In the genomic region with DNA sequence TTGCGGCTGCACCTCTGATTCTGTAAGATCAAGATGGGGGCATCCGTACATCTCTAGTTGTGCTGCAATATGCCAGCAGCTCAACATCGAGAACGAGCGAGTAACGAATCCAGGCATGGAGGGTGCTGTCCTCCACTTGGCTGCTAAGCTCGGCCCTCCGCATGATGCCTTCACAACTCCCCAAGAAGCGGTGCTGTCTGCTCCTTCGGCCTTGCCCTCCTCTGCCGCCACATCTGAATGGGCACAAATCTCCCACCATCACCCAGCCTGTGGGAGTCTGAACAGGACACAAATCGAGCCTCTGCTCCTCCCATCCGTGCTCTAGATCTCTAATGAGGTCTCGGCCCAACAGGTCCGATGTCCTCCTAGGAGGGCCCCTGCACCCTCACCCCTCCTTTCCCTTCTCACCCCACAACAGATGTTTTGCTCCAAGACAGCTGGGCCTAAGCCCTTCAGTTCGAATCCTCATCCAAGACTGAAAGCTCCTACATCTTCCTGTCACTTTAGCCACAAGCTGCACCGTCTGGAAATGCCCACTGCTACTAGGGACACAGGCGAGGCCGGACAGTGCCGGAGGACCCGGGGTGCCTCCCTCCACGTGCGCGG, we compare ENCODE assay signal across 8 cellular contexts.
DNase-seq lines count a peak whose midpoint lies in the region; ATAC-seq, FAIRE-seq and TF ChIP-seq lines count a peak whose summit lies in the region.

No MANE protein-coding gene starts in this region.

- peaks cover 47% of the 10 kb centered on the region for H3K36me3 Mint-ChIP-seq in activated CD8-positive, alpha-beta T cell treated with anti-CD3 and anti-CD28 coated beads for 36 hours (ENCODE audit: low read depth)

- no peaks in the 10 kb centered on the region for H3K27me3 Mint-ChIP-seq in activated CD8-positive, alpha-beta T cell treated with anti-CD3 and anti-CD28 coated beads for 36 hours

- CTCF ChIA-PET in activated CD8-positive, alpha-beta T cell treated with anti-CD3 and anti-CD28 coated beads for 36 hours (lab: Charles Lee): no interaction called here

- POLR2A ChIA-PET in activated CD8-positive, alpha-beta T cell treated with anti-CD3 and anti-CD28 coated beads for 36 hours (lab: Charles Lee): interaction anchor here (0.7 to 0.8 kb wide), 2 partner anchors 202 to 779 kb away, joined by 3 read pairs; no protein-coding TSS in a partner anchor

- peaks cover 12% of the 10 kb centered on the region for H3K9me3 Mint-ChIP-seq in activated CD8-positive, alpha-beta T cell treated with anti-CD3 and anti-CD28 coated beads for 36 hours

- H3K27ac Mint-ChIP-seq in activated CD8-positive, alpha-beta T cell treated with anti-CD3 and anti-CD28 coated beads for 36 hours: peak overlapping the region; percentile 94

- peak overlapping the region; percentile 91 for H3K4me3 Mint-ChIP-seq in activated CD8-positive, alpha-beta T cell treated with anti-CD3 and anti-CD28 coated beads for 36 hours

- TF ChIP-seq CTCF in activated CD8-positive, alpha-beta T cell treated with anti-CD3 and anti-CD28 coated beads for 36 hours (IDR thresholded peaks at IDR 0.05): no peak

- ATAC-seq in activated CD8-positive, alpha-beta T cell treated with anti-CD3 and anti-CD28 coated beads for 36 hours: no peak
- ATAC-seq in GM18858 (IDR thresholded peaks at IDR 0.05; ENCODE audit: unreplicated experiment) (no peak), GM21619 (IDR thresholded peaks at IDR 0.05; ENCODE audit: unreplicated experiment) (no peak)

- no peak for FAIRE-seq in frontal cortex (lab: Jason Lieb, UNC)

- DNase-seq in activated T-cell treated with anti-CD3 and anti-CD28 coated beads for 48 hours (ENCODE audit: low read depth) (peak; percentile 3), hepatic stellate cell (ENCODE audit: low spot score) (peak; percentile 4), frontal cortex (ENCODE audit: low spot score in 2 of 2) (no peak)
- DNase-seq in activated T-cell treated with anti-CD3 and anti-CD28 coated beads, Interleukin-2, amount 50 U/mL, for 1 hour: no peak
- peak; percentile 7 for DNase-seq in activated CD8-positive, alpha-beta T cell treated with anti-CD3 and anti-CD28 coated beads for 36 hours
- DNase-seq in stimulated activated CD8-positive, alpha-beta memory T cell treated with anti-CD3 and anti-CD28 coated beads, Interleukin-4, amount 100 ng/mL, for 48 hours: peak; percentile 27

- intact Hi-C loops in activated CD8-positive, alpha-beta T cell treated with anti-CD3 and anti-CD28 coated beads for 36 hours (cut with micrococcal nuclease): loop anchor here (5.0 kb wide), 1 partner anchor 86 kb away; a partner anchor contains a TSS

- H3K4me1 Mint-ChIP-seq in activated CD8-positive, alpha-beta T cell treated with anti-CD3 and anti-CD28 coated beads for 36 hours (ENCODE audit: low read depth): peaks cover 42% of the 10 kb centered on the region

Comparison
In these comparisons a context has a peak if more than half of its experiments do, and no peak if none do; other contexts are left out.
1. DNase-seq: peak in activated T-cell treated with anti-CD3 and anti-CD28 coated beads for 48 hours (single experiment), activated CD8-positive, alpha-beta T cell treated with anti-CD3 and anti-CD28 coated beads for 36 hours (single experiment), hepatic stellate cell (single experiment) and stimulated activated CD8-positive, alpha-beta memory T cell treated with anti-CD3 and anti-CD28 coated beads, Interleukin-4, amount 100 ng/mL, for 48 hours (single experiment); none in activated T-cell treated with anti-CD3 and anti-CD28 coated beads, Interleukin-2, amount 50 U/mL, for 1 hour (single experiment) and frontal cortex (0 of 2).